ENCODE assay signal across 8 cellular contexts in genomic region chr6:101011165-101011564, GRCh38.
DNase-seq lines count a peak whose midpoint lies in the region; ATAC-seq and TF ChIP-seq lines count a peak whose summit lies in the region.

No MANE protein-coding gene starts in this region.

- H3K27ac ChIP-seq in breast epithelium = no peak overlapping the region
- H3K27ac ChIP-seq in dorsolateral prefrontal cortex = no peak overlapping the region

- H3K27me3 Mint-ChIP-seq in MCF 10A (ENCODE audit: insufficient read depth, unreplicated experiment) (no peaks in the 10 kb centered on the region), nephron progenitor cell (ENCODE audit: low read depth, poor library complexity) (no peaks in the 10 kb centered on the region)

- H3K4me3 ChIP-seq in breast epithelium (no peak overlapping the region), dorsolateral prefrontal cortex (no peak overlapping the region)

- no peaks in the 10 kb centered on the region for H3K9me3 Mint-ChIP-seq in MCF 10A (ENCODE audit: unreplicated experiment)
- no peaks in the 10 kb centered on the region for H3K9me3 Mint-ChIP-seq in nephron progenitor cell

- POLR2A ChIA-PET in MCF 10A (lab: Yijun Ruan, JAX) = interaction anchor here (1.0 kb wide), 2 partner anchors 9 to 11 kb away, joined by 4 to 5 read pairs; no protein-coding TSS in a partner anchor

- TF ChIP-seq CTCF in MCF 10A (IDR thresholded peaks at IDR 0.05; ENCODE audit: unreplicated experiment) (no peak), breast epithelium (IDR thresholded peaks at IDR 0.05) (no peak), dorsolateral prefrontal cortex (IDR thresholded peaks at IDR 0.05 in 54 of 56, conservative IDR thresholded peaks at IDR 0.05 in 2 of 56; ENCODE audit: low read depth in 1 of 56, partially characterized antibody in 56 of 56) (no peak), nephron progenitor cell (IDR thresholded peaks at IDR 0.05) (no peak)

- DNase-seq in MCF 10A (ENCODE audit: unreplicated experiment) (peak; percentile 47), breast epithelium (ENCODE audit: low spot score in 2 of 2) (no peak), NCI-H69 (lab: John Stamatoyannopoulos, UW) (peak; percentile 77), foreskin melanocyte (no peak), dorsolateral prefrontal cortex (no peak), nephron progenitor cell (no peak)
- DNase-seq in stimulated activated naive CD8-positive, alpha-beta T cell treated with anti-CD3 and anti-CD28 coated beads, Interleukin-15, Interleukin-2, amounts not matched to agents 100 U/mL and 50 U/mL, for 24 hours = no peak

- H3K27ac Mint-ChIP-seq in MCF 10A (ENCODE audit: low read depth, unreplicated experiment) (peak overlapping the region; percentile 71), nephron progenitor cell (no peak overlapping the region)

- peak; percentile 98 for ATAC-seq in HG02852 (IDR thresholded peaks at IDR 0.05; ENCODE audit: unreplicated experiment)
- ATAC-seq in stimulated activated naive CD8-positive, alpha-beta T cell treated with anti-CD3 and anti-CD28 coated beads, Interleukin-15, Interleukin-2, amounts not matched to agents 100 U/mL and 50 U/mL, for 24 hours = peak; percentile 65

- CTCF ChIA-PET in MCF 10A (lab: Yijun Ruan, JAX) = no interaction called here

- H3K4me3 Mint-ChIP-seq in MCF 10A (ENCODE audit: unreplicated experiment) = peak overlapping the region; percentile 47
- H3K4me3 Mint-ChIP-seq in nephron progenitor cell = no peak overlapping the region

- H3K9me3 ChIP-seq in breast epithelium = no peaks in the 10 kb centered on the region

- intact Hi-C loops in MCF 10A (cut with micrococcal nuclease) (no loop called here), breast epithelium (cut with DNase I; ENCODE audit: low total_unique reads) (no loop called here), dorsolateral prefrontal cortex (cut with DNase I) (no loop called here)

- TF ChIP-seq POLR2A in breast epithelium (IDR thresholded peaks at IDR 0.05) = no peak

- H3K4me1 ChIP-seq in breast epithelium = no peaks in the 10 kb centered on the region

- H3K4me1 Mint-ChIP-seq in MCF 10A (ENCODE audit: insufficient read depth, unreplicated experiment) (peaks cover 14% of the 10 kb centered on the region), nephron progenitor cell (peaks cover 7% of the 10 kb centered on the region)

- no peaks in the 10 kb centered on the region for H3K36me3 Mint-ChIP-seq in MCF 10A (ENCODE audit: insufficient read depth, unreplicated experiment)
- H3K36me3 Mint-ChIP-seq in nephron progenitor cell (ENCODE audit: low read depth) = no peaks in the 10 kb centered on the region

- no peaks in the 10 kb centered on the region for H3K36me3 ChIP-seq in breast epithelium

- no TSS peak for BruUV-seq in MCF 10A (replicated peaks; lab: Mats Ljungman, UMichigan)

- H3K27me3 ChIP-seq in breast epithelium (no peaks in the 10 kb centered on the region), dorsolateral prefrontal cortex (no peaks in the 10 kb centered on the region)

Comparison
In these comparisons a context has a peak if more than half of its experiments do, and no peak if none do; other contexts are left out.
1. DNase-seq: peak in MCF 10A (single experiment) and NCI-H69 (single experiment); none in breast epithelium (0 of 2), stimulated activated naive CD8-positive, alpha-beta T cell treated with anti-CD3 and anti-CD28 coated beads, Interleukin-15, Interleukin-2, amounts not matched to agents 100 U/mL and 50 U/mL, for 24 hours (single experiment), foreskin melanocyte (single experiment), dorsolateral prefrontal cortex (0 of 10) and nephron progenitor cell (single experiment).